ENCODE assay signal across 21 cellular contexts in genomic region chr20:25211273-25211672, GRCh38.
"Had no signal": no experiment of that assay in that cellular context is flagged by ENCODE, and none has a peak within 500 bp of the region (broad histone marks: within the 10 kb centered on the region; RNA-seq: fewer than 3 reads in every experiment).

No MANE protein-coding gene starts in this region.

- H3K36me3 Mint-ChIP-seq: natural killer cell treated with Interleukin-12 subunit alpha and Interleukin-12 subunit beta and Interleukin-15 and Interleukin-18, amount 100 ng/mL, for 72 hours had no signal

- H3K4me1 Mint-ChIP-seq: naive thymus-derived CD4-positive, alpha-beta T cell had no signal

- H3K27ac Mint-ChIP-seq: mesothelial cell of epicardium; natural killer cell treated with Interleukin-12 subunit alpha and Interleukin-12 subunit beta and Interleukin-15 and Interleukin-18, amount 100 ng/mL, for 72 hours; stimulated activated naive B cell treated with anti-CD40 and anti-IgM and Interleukin-4, amounts not matched to agents 10 μg/mL and 1 μg/mL and 100 μg/mL, for 72 hours had no signal

- H3K27me3 Mint-ChIP-seq: naive thymus-derived CD4-positive, alpha-beta T cell; natural killer cell treated with Interleukin-12 subunit alpha and Interleukin-12 subunit beta and Interleukin-15 and Interleukin-18, amount 100 ng/mL, for 72 hours; stimulated activated naive B cell treated with anti-CD40 and anti-IgM and Interleukin-4, amounts not matched to agents 10 μg/mL and 1 μg/mL and 100 μg/mL, for 72 hours had no signal

- DNase-seq: hippocampal formation; kidney glomerular epithelial cell; left cardiac atrium; lower lobe of right lung; mammary epithelial cell; mesenchymal stem cell; naive thymus-derived CD4-positive, alpha-beta T cell; ovary; retina; right cardiac atrium; stimulated activated CD4-positive, alpha-beta T cell treated with anti-CD3 and anti-CD28 coated beads, Interleukin-12 subunit alpha, Interleukin-12 subunit beta, amount 100 ng/mL, for 4 hours; stimulated activated CD4-positive, alpha-beta T cell treated with anti-CD3 and anti-CD28 coated beads, Interleukin-15, amount 100 ng/mL, for 24 hours; stimulated activated CD4-positive, alpha-beta T cell treated with anti-CD3 and anti-CD28 coated beads, Interleukin-2, amount 100 ng/mL, for 24 hours; stimulated activated CD4-positive, alpha-beta T cell treated with anti-CD3 and anti-CD28 coated beads, Interleukin-4, amount 100 ng/mL, for 1 hour; stimulated activated naive B cell treated with anti-CD40 and anti-IgM and Interleukin-4, amounts not matched to agents 10 μg/mL and 1 μg/mL and 100 μg/mL, for 72 hours; stimulated activated naive CD8-positive, alpha-beta T cell treated with anti-CD3 and anti-CD28 coated beads, Interleukin-15, Interleukin-2, amounts not matched to agents 100 U/mL and 50 U/mL, for 24 hours; tibial artery; trophoblast cell; upper lobe of right lung had no signal

- H3K9me3 Mint-ChIP-seq: mesothelial cell of epicardium; naive thymus-derived CD4-positive, alpha-beta T cell; natural killer cell treated with Interleukin-12 subunit alpha and Interleukin-12 subunit beta and Interleukin-15 and Interleukin-18, amount 100 ng/mL, for 72 hours; stimulated activated naive B cell treated with anti-CD40 and anti-IgM and Interleukin-4, amounts not matched to agents 10 μg/mL and 1 μg/mL and 100 μg/mL, for 72 hours had no signal

- H3K4me3 Mint-ChIP-seq: mesothelial cell of epicardium; naive thymus-derived CD4-positive, alpha-beta T cell; natural killer cell treated with Interleukin-12 subunit alpha and Interleukin-12 subunit beta and Interleukin-15 and Interleukin-18, amount 100 ng/mL, for 72 hours; stimulated activated naive B cell treated with anti-CD40 and anti-IgM and Interleukin-4, amounts not matched to agents 10 μg/mL and 1 μg/mL and 100 μg/mL, for 72 hours had no signal
